8 cellular contexts compared by ENCODE assay signal in genomic region chr1:167661527-167662436, GRCh38. TPM values are rescaled to one million over a fixed set of nuclear protein-coding genes. Genes with fewer than 3 reads are reported as not detected.
DNase-seq lines count a peak whose midpoint lies in the region; ATAC-seq, FAIRE-seq and TF ChIP-seq lines count a peak whose summit lies in the region.

No MANE protein-coding gene starts in this region.

- H2BK5ac ChIP-seq in neuronal stem cell (ENCODE audit: low read length), result no peak overlapping the region

- no peak for FAIRE-seq in A549 (lab: Jason Lieb, UNC)
- no peak for FAIRE-seq in GM12878 (lab: Jason Lieb, UNC)

- TF ChIP-seq POLR2A in A549 (IDR thresholded peaks at IDR 0.05; ENCODE audit: low read length), result no peak
- TF ChIP-seq POLR2A in GM12878 (IDR thresholded peaks at IDR 0.05; ENCODE audit: low read depth, low read length), result no peak

- CTCF ChIA-PET in A549 (lab: Yijun Ruan, JAX), result interaction anchor here (1.0 to 3.4 kb wide), 8 partner anchors 11 to 121 kb away, joined by 3 to 24 read pairs (median 6); no protein-coding TSS in a partner anchor
- CTCF ChIA-PET in GM12878 (lab: Yijun Ruan, JAX), result interaction anchor here (1.1 to 1.7 kb wide), 3 partner anchors 16 to 62 kb away, joined by 3 to 5 read pairs (median 4); no protein-coding TSS in a partner anchor

- 31% methylated on average over 3 of the region's 3 CpGs for WGBS in A549 (ENCODE audit: missing lambda C conversion rate)
- 64% methylated on average over 3 of the region's 3 CpGs for WGBS in GM12878 (ENCODE audit: insufficient coverage, insufficient replicate concordance, low lambda C conversion rate, missing lambda C conversion rate)
- WGBS in neuronal stem cell (ENCODE audit: extremely low coverage in 2 of 2, insufficient read length in 2 of 2, insufficient replicate concordance in 1 of 2), 2 donors, result no CpG with 5 or more reads among the region's 3 CpGs

- H3K27ac ChIP-seq in A549 (peak overlapping the region; percentile 43 to 81; a peak in 5 of 6 replicates), GM12878 (ENCODE audit: control insufficient read depth, insufficient read depth) (peak overlapping the region; percentile 68), neuronal stem cell (replicated peaks; ENCODE audit: low read length) (no peak overlapping the region)

- no peak overlapping the region for H3K4me3 ChIP-seq in A549
- H3K4me3 ChIP-seq in HFF-Myc (replicated peaks; ENCODE audit: low read depth, low read length), result no peak overlapping the region
- H3K4me3 ChIP-seq in GM12878, result no peak overlapping the region
- no peak overlapping the region for H3K4me3 ChIP-seq in neuronal stem cell (ENCODE audit: low read length in 2 of 2)

- SMC1A ChIA-PET in GM12878 (lab: Charles Lee; ENCODE audit: uncharacterized antibody, unreplicated experiment), result interaction anchor here (0.9 to 1.9 kb wide), 7 partner anchors 14 to 61 kb away, joined by 3 to 5 read pairs (median 4); no protein-coding TSS in a partner anchor

- TF ChIP-seq RAD21 in A549 (conservative IDR thresholded peaks at IDR 0.05 in 1 of 2, IDR thresholded peaks at IDR 0.05 in 1 of 2), result no peak
- TF ChIP-seq RAD21 in GM12878 (IDR thresholded peaks at IDR 0.05; ENCODE audit: insufficient read depth, low read depth, low read length), result no peak

- POLR2A ChIA-PET in A549 (lab: Yijun Ruan, JAX), result no interaction called here
- POLR2A ChIA-PET in GM12878 (lab: Charles Lee), result interaction anchor here (1.3 to 1.8 kb wide), 2 partner anchors 14 to 30 kb away, joined by 4 read pairs; no protein-coding TSS in a partner anchor

- H2AK5ac ChIP-seq in neuronal stem cell (ENCODE audit: low read depth, low read length), result no peak overlapping the region

- no peaks in the 10 kb centered on the region for H3K9me3 ChIP-seq in A549
- no peaks in the 10 kb centered on the region for H3K9me3 ChIP-seq in GM12878 (replicated peaks; ENCODE audit: control insufficient read depth, insufficient read depth, low read length)
- H3K9me3 ChIP-seq in neuronal stem cell (replicated peaks in 1 of 2; ENCODE audit: control insufficient read depth in 2 of 2, insufficient read depth in 1 of 2, low read depth in 1 of 2, low read length in 2 of 2), result no peaks in the 10 kb centered on the region

- H3K9ac ChIP-seq in GM12878 (ENCODE audit: control insufficient read depth, insufficient read depth, low read length) (no peak overlapping the region; the same call in 1 of the 2 replicates), neuronal stem cell (ENCODE audit: low read depth, low read length, poor library complexity) (no peak overlapping the region)

- H3K4me1 ChIP-seq in A549 (peaks cover 35% of the 10 kb centered on the region), GM12878 (ENCODE audit: control insufficient read depth, insufficient read depth, low read length) (peaks cover 36% of the 10 kb centered on the region), neuronal stem cell (ENCODE audit: control insufficient read depth in 2 of 2, insufficient read depth in 1 of 2, low read depth in 1 of 2, low read length in 2 of 2) (peaks cover 3 to 10% of the 10 kb centered on the region in 2 donors)

- H3K23ac ChIP-seq in neuronal stem cell (ENCODE audit: low read depth, low read length, poor library complexity), result no peak overlapping the region

- H3K4ac ChIP-seq in neuronal stem cell (ENCODE audit: low read length), result no peak overlapping the region

- RAD21 ChIA-PET in GM12878 (lab: Charles Lee; ENCODE audit: unreplicated experiment), result interaction anchor here (1.0 to 3.0 kb wide), 4 partner anchors 14 to 30 kb away, joined by 3 to 8 read pairs (median 6); no protein-coding TSS in a partner anchor

- H3K4me2 ChIP-seq in A549, result peak overlapping the region; percentile 53
- H3K4me2 ChIP-seq in GM12878 (ENCODE audit: control insufficient read depth, insufficient read depth), result peak overlapping the region; percentile 54; the same call in 1 of the 2 replicates
- H3K4me2 ChIP-seq in neuronal stem cell (ENCODE audit: insufficient read depth, low read length, poor library complexity, severe bottlenecking), result no peak overlapping the region

- H4K91ac ChIP-seq in neuronal stem cell (ENCODE audit: low read depth, low read length, poor library complexity), result no peak overlapping the region

- no peak overlapping the region for H2BK120ac ChIP-seq in neuronal stem cell (ENCODE audit: low read depth, low read length)

- H3K79me2 ChIP-seq in GM12878 (ENCODE audit: control insufficient read depth, insufficient read depth, low read length), result peaks cover 58% of the 10 kb centered on the region

- intact Hi-C loops in GM12878 (cut with micrococcal nuclease; ENCODE audit: unreplicated experiment), result no loop called here

- H3K36me3 ChIP-seq in GM12878 (ENCODE audit: control insufficient read depth in 2 of 2, insufficient read depth in 2 of 2, low read length in 1 of 2) (peaks cover 0 to 17% of the 10 kb centered on the region in 2 experiments; a peak in 3 of 4 replicates), neuronal stem cell (replicated peaks in 1 of 2; ENCODE audit: control insufficient read depth in 2 of 2, insufficient read depth in 2 of 2, low read length in 2 of 2) (no peaks in the 10 kb centered on the region)

- TF ChIP-seq EP300 in A549 (IDR thresholded peaks at IDR 0.05) (no peak), GM12878 (IDR thresholded peaks at IDR 0.05; ENCODE audit: borderline replicate concordance in 1 of 2, control insufficient read depth in 1 of 2, low read depth in 2 of 2, low read length in 2 of 2) (no peak)

- no peak overlapping the region for H2AFZ ChIP-seq in GM12878 (ENCODE audit: control insufficient read depth, low read depth, low read length)
- H2AFZ ChIP-seq in neuronal stem cell (ENCODE audit: low read length), result no peak overlapping the region

- no peak overlapping the region for H2BK12ac ChIP-seq in neuronal stem cell (ENCODE audit: low read length)

- in situ Hi-C loops in GM12878 (cut with MboI), result no loop called here

- ATAC-seq in A549 (peak; percentile 72 to 81), GM12878 (peak; percentile 59)

- no peak overlapping the region for H2BK15ac ChIP-seq in neuronal stem cell (ENCODE audit: low read length)

- DNase-seq in A549 (ENCODE audit: low read depth in 1 of 2, low spot score in 1 of 2) (peak; percentile 47 to 71), HFF-Myc (ENCODE audit: extremely low read depth, low read depth) (peak; percentile 93), GM12878 (ENCODE audit: low read depth, low spot score) (no peak), kidney tubule cell (ENCODE audit: low spot score) (peak; percentile 59), D341Med (ENCODE audit: low spot score) (no peak), neuronal stem cell (ENCODE audit: low spot score) (no peak), T-helper 9 cell (no peak)
- DNase-seq in activated CD8-positive, alpha-beta memory T cell treated with anti-CD3 and anti-CD28 coated beads, Interleukin-2, amount 50 U/mL, for 48 hours, result no peak

- H4K20me1 ChIP-seq in GM12878 (ENCODE audit: control insufficient read depth, insufficient read depth), result 0 out of 2 replicates have a peak, but pooled peaks cover 4% of the 10 kb centered on the region

- H3K14ac ChIP-seq in neuronal stem cell (ENCODE audit: low read length), result no peak overlapping the region

- TF ChIP-seq CTCF in A549 (IDR thresholded peaks at IDR 0.05) (no peak), HFF-Myc (IDR thresholded peaks at IDR 0.05; ENCODE audit: low read depth, low read length, missing control alignments) (no peak), GM12878 (IDR thresholded peaks at IDR 0.05 in 2 of 3, conservative IDR thresholded peaks at IDR 0.05 in 1 of 3; ENCODE audit: control insufficient read depth in 2 of 3, extremely low read depth in 1 of 3, insufficient read depth in 1 of 3, low read depth in 3 of 3, low read length in 3 of 3) (no peak)

- no peaks in the 10 kb centered on the region for H3K27me3 ChIP-seq in GM12878 (replicated peaks in 1 of 2; ENCODE audit: control insufficient read depth in 2 of 2, insufficient read depth in 2 of 2, low read length in 1 of 2)
- H3K27me3 ChIP-seq in neuronal stem cell (ENCODE audit: control insufficient read depth in 3 of 3, insufficient read depth in 3 of 3, low read depth in 1 of 3, low read length in 3 of 3), result peaks cover 0 to 5% (median 0%) of the 10 kb centered on the region in 3 experiments

- BruUV-seq in GM12878 (replicated peaks; lab: Mats Ljungman, UMichigan), result no TSS peak

- H3K79me1 ChIP-seq in neuronal stem cell (ENCODE audit: low read depth, low read length), result no peaks in the 10 kb centered on the region

- H4K8ac ChIP-seq in neuronal stem cell (ENCODE audit: low read depth, low read length), result no peak overlapping the region

- no peak overlapping the region for H3K18ac ChIP-seq in neuronal stem cell (ENCODE audit: low read length)

RNA-seq across cellular contexts. Expression of gene RCSD1, which starts 31.8 kb away (rescaled TPM):
- polyA plus RNA-seq in A549 (2011; rRNA removed) (0.05 TPM in 1 of 2 replicates, not detected in the other), A549 (2017; fragmentation: RNase III; extraction: RNeasy Plus Mini Kit Qiagen cat#74134 plus additional on column Dnase treatment) (0.04 TPM in 1 of 3 replicates, not detected in the others), GM12878 (2011; rRNA removed) (54.8 and 59.3 TPM in 2 replicates), GM12878 (2014; fragmentation: Illumina TruSeq; extraction: Trizol) (56.8 and 71.5 TPM in 2 replicates), GM12878 (2014; fragmentation: Nextera tagmentation; extraction: Ambion mirVana) (10 to 100 TPM; 11.4 to 18.9 TPM), GM12878 (2014; rRNA removed) (69.6 and 71.7 TPM in 2 replicates), GM12878 (2016; fragmentation: Nextera tagmentation; extraction: Ambion mirVana) (10 to 100 TPM; 74.6 to 75.7 TPM)
- polyA plus RNA-seq in A549 (2012; cell fraction: cytosol; rRNA removed), result 0.01 TPM in 1 of 2 replicates, not detected in the other
- 0.01 TPM in 1 of 2 replicates, not detected in the other for polyA plus RNA-seq in A549 (2012; cell fraction: nucleus; rRNA removed)
- polyA minus RNA-seq in A549 (2011; rRNA and poly(A)+ RNA removed), result not detected in 2 replicates
- total RNA-seq in GM12878 (2013; cell fraction: nucleolus; rRNA removed), result 50.6 and 59.2 TPM in 2 replicates
- total RNA-seq in GM12878 (2014; rRNA removed) (64.2 and 65.7 TPM in 2 replicates), GM12878 (2014; rRNA removed; fragmentation: Illumina TruSeq; extraction: Trizol) (73.6 and 76.7 TPM in 2 replicates), GM12878 (2021) (77.4 and 78.3 TPM in 2 replicates)
- 42.5 TPM for polyA plus RNA-seq in GM12878 (2011; ENCODE audit: low read depth)
- 37.4 and 40.7 TPM in 2 replicates for polyA plus RNA-seq in GM12878 (2011; cell fraction: cytosol; rRNA removed)
- polyA plus RNA-seq in GM12878 (2011; cell fraction: nucleus; rRNA removed), result 21.2 and 25.8 TPM in 2 replicates
- 62.9 and 72.8 TPM in 2 replicates for polyA plus RNA-seq in GM12878 (2012)
- 45.6 and 53.5 TPM in 2 replicates for polyA minus RNA-seq in GM12878 (2011; rRNA and poly(A)+ RNA removed)
- 19.9 and 20.6 TPM in 2 replicates for polyA minus RNA-seq in GM12878 (2011; cell fraction: cytosol; rRNA and poly(A)+ RNA removed)
- polyA minus RNA-seq in GM12878 (2011; cell fraction: nucleus; rRNA and poly(A)+ RNA removed), result 12.7 and 26.7 TPM in 2 replicates
- polyA plus RNA-seq in neuronal stem cell (2013, experiment 1 of 2), result 0.22 TPM
- polyA plus RNA-seq in neuronal stem cell (2013, experiment 2 of 2), result 0.15 TPM

RNA-seq across cellular contexts. Expression of gene MPZL1, which starts 60.0 kb away (rescaled TPM):
- polyA plus RNA-seq in A549 (2011; rRNA removed) (178 and 204 TPM in 2 replicates), A549 (2017; fragmentation: RNase III; extraction: RNeasy Plus Mini Kit Qiagen cat#74134 plus additional on column Dnase treatment) (88.7 to 95.5 TPM (median 92.6 TPM) in 3 replicates), GM12878 (2011; rRNA removed) (51.5 and 54.3 TPM in 2 replicates), GM12878 (2014; fragmentation: Illumina TruSeq; extraction: Trizol) (54.6 and 61.8 TPM in 2 replicates), GM12878 (2014; fragmentation: Nextera tagmentation; extraction: Ambion mirVana) (10 to 100 TPM in 1 of 2 experiments, 1 to 10 TPM in 1; 9.8 to 12.0 TPM), GM12878 (2014; rRNA removed) (38.9 and 45.4 TPM in 2 replicates), GM12878 (2016; fragmentation: Nextera tagmentation; extraction: Ambion mirVana) (10 to 100 TPM; 59.2 to 60.9 TPM)
- 40.2 and 53.1 TPM in 2 replicates for polyA plus RNA-seq in A549 (2012; cell fraction: cytosol; rRNA removed)
- 37.9 and 44.6 TPM in 2 replicates for polyA plus RNA-seq in A549 (2012; cell fraction: nucleus; rRNA removed)
- 82.6 and 85.5 TPM in 2 replicates for polyA minus RNA-seq in A549 (2011; rRNA and poly(A)+ RNA removed)
- total RNA-seq in GM12878 (2013; cell fraction: nucleolus; rRNA removed), result 68.4 and 72.7 TPM in 2 replicates
- total RNA-seq in GM12878 (2014; rRNA removed) (40.6 and 44.5 TPM in 2 replicates), GM12878 (2014; rRNA removed; fragmentation: Illumina TruSeq; extraction: Trizol) (45.4 and 46.4 TPM in 2 replicates), GM12878 (2021) (41.8 and 42.0 TPM in 2 replicates)
- 14.5 TPM for polyA plus RNA-seq in GM12878 (2011; ENCODE audit: low read depth)
- polyA plus RNA-seq in GM12878 (2011; cell fraction: cytosol; rRNA removed), result 30.4 and 34.3 TPM in 2 replicates
- polyA plus RNA-seq in GM12878 (2011; cell fraction: nucleus; rRNA removed), result 41.2 and 50.5 TPM in 2 replicates
- 19.9 and 23.7 TPM in 2 replicates for polyA plus RNA-seq in GM12878 (2012)
- 27.8 and 47.7 TPM in 2 replicates for polyA minus RNA-seq in GM12878 (2011; rRNA and poly(A)+ RNA removed)
- polyA minus RNA-seq in GM12878 (2011; cell fraction: cytosol; rRNA and poly(A)+ RNA removed), result 15.1 and 16.2 TPM in 2 replicates
- polyA minus RNA-seq in GM12878 (2011; cell fraction: nucleus; rRNA and poly(A)+ RNA removed), result 15.6 and 20.3 TPM in 2 replicates
- polyA plus RNA-seq in neuronal stem cell (2013, experiment 1 of 2), result 78.4 TPM
- polyA plus RNA-seq in neuronal stem cell (2013, experiment 2 of 2), result 81.9 TPM

Comparison
In these comparisons a context has a peak if more than half of its experiments do, and no peak if none do; other contexts are left out.
1. DNase-seq: peak in A549 (2 of 2), HFF-Myc (single experiment) and kidney tubule cell (single experiment); none in GM12878 (single experiment), activated CD8-positive, alpha-beta memory T cell treated with anti-CD3 and anti-CD28 coated beads, Interleukin-2, amount 50 U/mL, for 48 hours (single experiment), D341Med (single experiment), neuronal stem cell (single experiment) and T-helper 9 cell (single experiment).
2. RNA of gene RCSD1, which starts 31.8 kb away (polyA plus RNA-seq): 11.4 to 75.7 TPM in GM12878; 0.01 to 0.05 TPM in A549; every median in the first group is over 10 times any median in the second.
3. Of the 24 proteins assayed by ChIP-seq in both GM12878 and A549: peak only in GM12878: none; only in A549: JUNB; in both: none; in neither: 23.